In the genomic region with DNA sequence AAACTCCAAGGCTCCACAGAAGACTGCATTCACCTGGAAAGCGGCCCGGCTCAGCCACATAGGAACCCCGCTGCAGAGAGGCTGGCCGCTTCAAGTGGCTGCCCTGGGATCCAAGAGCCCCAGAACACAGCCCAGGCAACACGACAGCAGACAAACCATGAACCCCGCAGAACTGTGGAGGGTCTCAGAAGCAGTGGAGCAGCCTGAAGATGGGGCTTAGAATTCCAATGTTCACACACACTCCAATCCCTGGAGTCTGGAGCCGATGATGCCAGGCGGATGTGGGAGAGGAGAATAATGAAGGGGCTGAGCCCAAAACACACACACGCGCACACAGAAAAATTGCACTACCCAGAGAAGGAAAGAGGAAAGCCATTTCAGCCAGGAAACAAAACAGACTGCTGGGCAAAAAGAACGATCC, we compare ENCODE assay signal across 17 cellular contexts. TPM values are rescaled to one million over a fixed set of nuclear protein-coding genes. Genes with fewer than 3 reads are reported as not detected.
DNase-seq lines count a peak whose midpoint lies in the region; TF ChIP-seq lines count a peak whose summit lies in the region.
"Had no signal": no experiment of that assay in that cellular context is flagged by ENCODE, and none has a peak within 500 bp of the region (broad histone marks: within the 10 kb centered on the region; RNA-seq: fewer than 3 reads in every experiment).

No MANE protein-coding gene starts in this region.

- peaks cover 30% of the 10 kb centered on the region for H4K20me1 ChIP-seq in neural progenitor cell (ENCODE audit: low read depth)

- H3K4me3 ChIP-seq in cardiac muscle cell (no peak overlapping the region), neural progenitor cell (no peak overlapping the region), SJCRH30 (no peak overlapping the region)
- H3K4me3 ChIP-seq: esophagus squamous epithelium, mucosa of descending colon, psoas muscle had no signal

- TF ChIP-seq CTCF in cardiac muscle cell (IDR thresholded peaks at IDR 0.05; ENCODE audit: low read depth, low read length) (no peak), neural progenitor cell (IDR thresholded peaks at IDR 0.05) (no peak)

- H3K9me3 Mint-ChIP-seq in neural progenitor cell: peaks cover 2% of the 10 kb centered on the region

- peak in 1 of 2 donors; percentile 40 for DNase-seq in cardiac muscle cell (ENCODE audit: low read depth in 1 of 2, low spot score in 1 of 2)
- DNase-seq in cardiac septum (ENCODE audit: low spot score): no peak
- DNase-seq in globus pallidus (ENCODE audit: low spot score): peak; percentile 54
- no peak for DNase-seq in neural progenitor cell (ENCODE audit: low spot score)
- no peak for DNase-seq in HEK293T (ENCODE audit: extremely low spot score)
- DNase-seq in stimulated activated CD4-positive, alpha-beta T cell treated with anti-CD3 and anti-CD28 coated beads, Interleukin-1b, Interleukin-23, amount 100 ng/mL, for 48 hours: no peak
- no peak for DNase-seq in SJCRH30
- no peak for DNase-seq in retina
- DNase-seq: activated CD4-positive, CD25-positive, alpha-beta regulatory T cell treated with anti-CD3 and anti-CD28 coated beads, Interleukin-2, amount 50 U/mL, for 72 hours; activated naive CD4-positive, alpha-beta T cell treated with anti-CD3 and anti-CD28 coated beads for 36 hours; esophagus squamous epithelium; Kasumi-1; mucosa of descending colon; NCI-H1694 treated with DMSO at 0.1 percent for 48 hours; NCI-H524 treated with DMSO at 0.1 percent for 48 hours; psoas muscle; stimulated activated CD4-positive, alpha-beta T cell treated with anti-CD3 and anti-CD28 coated beads, Interleukin-2, amount 100 ng/mL, for 24 hours had no signal

- no peak overlapping the region for H3K4me3 Mint-ChIP-seq in neural progenitor cell
- H3K4me3 Mint-ChIP-seq: activated naive CD4-positive, alpha-beta T cell treated with anti-CD3 and anti-CD28 coated beads for 36 hours had no signal

- H3K27ac Mint-ChIP-seq in neural progenitor cell: peak overlapping the region; percentile 46
- H3K27ac Mint-ChIP-seq: activated naive CD4-positive, alpha-beta T cell treated with anti-CD3 and anti-CD28 coated beads for 36 hours had no signal

- H3K79me2 ChIP-seq in neural progenitor cell (ENCODE audit: low read depth): peaks cover 52% of the 10 kb centered on the region

- H3K36me3 ChIP-seq in cardiac muscle cell (no peaks in the 10 kb centered on the region), neural progenitor cell (no peaks in the 10 kb centered on the region), SJCRH30 (peaks cover 7% of the 10 kb centered on the region; the same call in 1 of the 2 replicates)
- H3K36me3 ChIP-seq: esophagus squamous epithelium had no signal

- H3K4me1 Mint-ChIP-seq in neural progenitor cell: peaks cover 49% of the 10 kb centered on the region

- no peaks in the 10 kb centered on the region for H3F3A ChIP-seq in neural progenitor cell (ENCODE audit: low read depth)

- H3K4me1 ChIP-seq in cardiac muscle cell (ENCODE audit: low read depth): peaks cover 20% of the 10 kb centered on the region
- H3K4me1 ChIP-seq in neural progenitor cell: peaks cover 7% of the 10 kb centered on the region
- H3K4me1 ChIP-seq in SJCRH30: no peaks in the 10 kb centered on the region
- H3K4me1 ChIP-seq: psoas muscle had no signal

- no peak overlapping the region for H2AFZ ChIP-seq in neural progenitor cell (replicated peaks)

- POLR2A ChIA-PET in HEK293T (lab: Yijun Ruan, JAX): no interaction called here

- intact Hi-C loops in cardiac septum (cut with DNase I): no loop called here

- no peak overlapping the region for H3K9ac ChIP-seq in neural progenitor cell

- H3K27ac ChIP-seq in cardiac muscle cell (peak overlapping the region; percentile 64), neural progenitor cell (no peak overlapping the region), SJCRH30 (no peak overlapping the region)
- H3K27ac ChIP-seq: psoas muscle had no signal

- H3K27me3 ChIP-seq in cardiac muscle cell (no peaks in the 10 kb centered on the region), neural progenitor cell (no peaks in the 10 kb centered on the region), SJCRH30 (no peaks in the 10 kb centered on the region)
- H3K27me3 ChIP-seq: esophagus squamous epithelium had no signal

- H3K4me2 ChIP-seq in neural progenitor cell: no peak overlapping the region

- peaks cover 23% of the 10 kb centered on the region for H3K36me3 Mint-ChIP-seq in neural progenitor cell

- H3K9me3 ChIP-seq in cardiac muscle cell (ENCODE audit: low read depth) (no peaks in the 10 kb centered on the region), neural progenitor cell (ENCODE audit: low read depth) (no peaks in the 10 kb centered on the region), SJCRH30 (replicated peaks) (no peaks in the 10 kb centered on the region; the same call in 1 of the 2 replicates)
- H3K9me3 ChIP-seq: esophagus squamous epithelium, mucosa of descending colon, psoas muscle had no signal

- H3K27me3 Mint-ChIP-seq in neural progenitor cell (ENCODE audit: insufficient read depth, low read depth): peaks cover 3% of the 10 kb centered on the region

- CTCF ChIA-PET in HEK293T (lab: Yijun Ruan, JAX): no interaction called here

TF ChIP-seq in HEK293T, 16 proteins besides CTCF, POLR2A, EP300 and RAD21:
- TF ChIP-seq LEF1 (IDR thresholded peaks at IDR 0.05; ENCODE audit: borderline replicate concordance) (no peak), FOXK2 (IDR thresholded peaks at IDR 0.05) (no peak), NFRKB (IDR thresholded peaks at IDR 0.05) (no peak), BHLHE40 (IDR thresholded peaks at IDR 0.05; ENCODE audit: borderline replicate concordance) (no peak), FOXA1 (IDR thresholded peaks at IDR 0.05) (no peak), ZNF384 (IDR thresholded peaks at IDR 0.05) (no peak), SUZ12 (IDR thresholded peaks at IDR 0.05) (no peak), SP1 (IDR thresholded peaks at IDR 0.05) (no peak), ELF4 (IDR thresholded peaks at IDR 0.05) (no peak), TARDBP (IDR thresholded peaks at IDR 0.05) (no peak), ARNT (IDR thresholded peaks at IDR 0.05) (no peak), CTBP1 (IDR thresholded peaks at IDR 0.05; ENCODE audit: borderline replicate concordance) (no peak), FOXM1 (IDR thresholded peaks at IDR 0.05; ENCODE audit: borderline replicate concordance) (no peak), HDGF (IDR thresholded peaks at IDR 0.05; ENCODE audit: borderline replicate concordance) (no peak)
- TF ChIP-seq, protein P1, sequence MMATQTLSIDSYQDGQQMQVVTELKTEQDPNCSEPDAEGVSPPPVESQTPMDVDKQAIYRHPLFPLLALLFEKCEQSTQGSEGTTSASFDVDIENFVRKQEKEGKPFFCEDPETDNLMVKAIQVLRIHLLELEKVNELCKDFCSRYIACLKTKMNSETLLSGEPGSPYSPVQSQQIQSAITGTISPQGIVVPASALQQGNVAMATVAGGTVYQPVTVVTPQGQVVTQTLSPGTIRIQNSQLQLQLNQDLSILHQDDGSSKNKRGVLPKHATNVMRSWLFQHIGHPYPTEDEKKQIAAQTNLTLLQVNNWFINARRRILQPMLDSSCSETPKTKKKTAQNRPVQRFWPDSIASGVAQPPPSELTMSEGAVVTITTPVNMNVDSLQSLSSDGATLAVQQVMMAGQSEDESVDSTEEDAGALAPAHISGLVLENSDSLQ (IDR thresholded peaks at IDR 0.05): no peak

RNA-seq across cellular contexts. Expression of a gene that starts 52.4 kb away (rescaled TPM):
- total RNA-seq in cardiac muscle cell: 35.8 and 61.3 TPM in 2 replicates
- polyA plus RNA-seq in cardiac muscle cell: 26.4 and 36.1 TPM in 2 replicates
- total RNA-seq in cardiac septum: 1.4 TPM
- 21.5 and 32.2 TPM in 2 replicates for total RNA-seq in neural progenitor cell (ENCODE audit: low replicate concordance)
- total RNA-seq in SJCRH30 (2014; rRNA removed; shearing (Covaris generic)): 14.1 and 18.1 TPM in 2 replicates
